14 cellular contexts compared by ENCODE assay signal in genomic region chr14:95222870-95223398, GRCh38.
DNase-seq lines count a peak whose midpoint lies in the region; ATAC-seq, FAIRE-seq and TF ChIP-seq lines count a peak whose summit lies in the region.
"Had no signal": no experiment of that assay in that cellular context is flagged by ENCODE, and none has a peak within 500 bp of the region (broad histone marks: within the 10 kb centered on the region; RNA-seq: fewer than 3 reads in every experiment).

No MANE protein-coding gene starts in this region.

- DNase-seq in M059J (ENCODE audit: low read depth), result peak; percentile 11
- peak; percentile 92 for DNase-seq in choroid plexus epithelial cell (ENCODE audit: low read depth)
- no peak for DNase-seq in kidney
- DNase-seq in substantia nigra (lab: John Stamatoyannopoulos, UW), result peak in 2 of 49 donors; percentile 26 to 43
- DNase-seq in endodermal cell, result no peak
- no peak for DNase-seq in activated T-helper 2 cell treated with anti-CD3 and anti-CD28 coated beads, Interferon-gamma antibody, Interleukin-2, Interleukin-4, amounts not matched to agents 10 μg/mL and 5 μg/mL and 100 μg/mL, durations not matched to agents 14 hours and 24 hours and 36 hours (ENCODE audit: low spot score)
- DNase-seq: activated CD8-positive, alpha-beta memory T cell treated with anti-CD3 and anti-CD28 coated beads for 24 hours; activated naive CD4-positive, alpha-beta T cell treated with anti-CD3 and anti-CD28 coated beads, Interleukin-2, amount 50 U/mL, for 16 hours; CD4-positive, alpha-beta T cell; NCI-H2081; psoas muscle; stimulated activated CD4-positive, alpha-beta T cell treated with anti-CD3 and anti-CD28 coated beads, Interleukin-4, amount 100 ng/mL, for 1 hour had no signal

- no peak for FAIRE-seq in kidney (lab: Jason Lieb, UNC)
- FAIRE-seq: G401.6 had no signal

- intact Hi-C loops in kidney (cut with DNase I), result no loop called here
- intact Hi-C loops in activated T-helper 2 cell treated with anti-CD3 and anti-CD28 coated beads, Interferon-gamma antibody, Interleukin-2, Interleukin-4, amounts not matched to agents 10 μg/mL and 5 μg/mL and 100 μg/mL, durations not matched to agents 14 hours and 24 hours and 36 hours (cut with micrococcal nuclease), result no loop called here

- H3K36me3 ChIP-seq in kidney (ENCODE audit: control insufficient read depth in 1 of 2, insufficient read depth in 2 of 2, low read length in 2 of 2), result peaks cover 11 to 18% of the 10 kb centered on the region in 2 donors
- H3K36me3 ChIP-seq in endodermal cell (ENCODE audit: control insufficient read depth, insufficient read depth, low read length), result no peaks in the 10 kb centered on the region

- peaks cover 2% of the 10 kb centered on the region for H3K27me3 Mint-ChIP-seq in endodermal cell (ENCODE audit: insufficient read depth)
- H3K27me3 Mint-ChIP-seq in activated T-helper 2 cell treated with anti-CD3 and anti-CD28 coated beads, Interferon-gamma antibody, Interleukin-2, Interleukin-4, amounts not matched to agents 10 μg/mL and 5 μg/mL and 100 μg/mL, durations not matched to agents 14 hours and 24 hours and 36 hours (ENCODE audit: low read depth), result no peaks in the 10 kb centered on the region

- H3K27me3 ChIP-seq in endodermal cell (ENCODE audit: control insufficient read depth, insufficient read depth, low read length, poor library complexity, severe bottlenecking), result no peaks in the 10 kb centered on the region

- no peak overlapping the region for H3K27ac Mint-ChIP-seq in endodermal cell
- no peak overlapping the region for H3K27ac Mint-ChIP-seq in activated T-helper 2 cell treated with anti-CD3 and anti-CD28 coated beads, Interferon-gamma antibody, Interleukin-2, Interleukin-4, amounts not matched to agents 10 μg/mL and 5 μg/mL and 100 μg/mL, durations not matched to agents 14 hours and 24 hours and 36 hours
- H3K27ac Mint-ChIP-seq: CD4-positive, alpha-beta T cell had no signal

- H3K9me3 ChIP-seq in kidney (ENCODE audit: control insufficient read depth in 1 of 2, low read length in 2 of 2), result no peaks in the 10 kb centered on the region
- H3K9me3 ChIP-seq in endodermal cell (ENCODE audit: control insufficient read depth, low read length), result no peaks in the 10 kb centered on the region
- H3K9me3 ChIP-seq: psoas muscle had no signal

- H3K9ac ChIP-seq in kidney (ENCODE audit: low read length in 2 of 2) (no peak overlapping the region), endodermal cell (ENCODE audit: extremely low read depth, low read length, poor library complexity, severe bottlenecking) (no peak overlapping the region)

- no peaks in the 10 kb centered on the region for H3K9me3 Mint-ChIP-seq in endodermal cell
- H3K9me3 Mint-ChIP-seq in activated T-helper 2 cell treated with anti-CD3 and anti-CD28 coated beads, Interferon-gamma antibody, Interleukin-2, Interleukin-4, amounts not matched to agents 10 μg/mL and 5 μg/mL and 100 μg/mL, durations not matched to agents 14 hours and 24 hours and 36 hours, result no peaks in the 10 kb centered on the region
- H3K9me3 Mint-ChIP-seq: CD4-positive, alpha-beta T cell had no signal

- WGBS in endodermal cell (ENCODE audit: insufficient coverage in 1 of 2, insufficient read length in 1 of 2), 2 experiments, result 92 to 93% methylated on average over 3 of the region's 3 CpGs

- peaks cover 30 to 44% of the 10 kb centered on the region in 2 donors for H3K4me1 ChIP-seq in kidney (ENCODE audit: control insufficient read depth in 1 of 2, insufficient read depth in 1 of 2, low read depth in 1 of 2, low read length in 2 of 2)
- H3K4me1 ChIP-seq in endodermal cell (ENCODE audit: control insufficient read depth, insufficient read depth, low read length), result peaks cover 11% of the 10 kb centered on the region

- peak overlapping the region; percentile 26 to 38 for H3K27ac ChIP-seq in kidney (ENCODE audit: low read depth in 2 of 2, low read length in 2 of 2)
- peak overlapping the region; percentile 40 for H3K27ac ChIP-seq in substantia nigra (ENCODE audit: low read depth, low read length, poor library complexity, severe bottlenecking)
- no peak overlapping the region for H3K27ac ChIP-seq in endodermal cell (ENCODE audit: low read depth, low read length)
- H3K27ac ChIP-seq: psoas muscle had no signal

- no peak overlapping the region for H3K4me3 Mint-ChIP-seq in endodermal cell
- H3K4me3 Mint-ChIP-seq in activated T-helper 2 cell treated with anti-CD3 and anti-CD28 coated beads, Interferon-gamma antibody, Interleukin-2, Interleukin-4, amounts not matched to agents 10 μg/mL and 5 μg/mL and 100 μg/mL, durations not matched to agents 14 hours and 24 hours and 36 hours (ENCODE audit: low read depth), result no peak overlapping the region
- H3K4me3 Mint-ChIP-seq: CD4-positive, alpha-beta T cell had no signal

- no peak for ATAC-seq in HG03521 (IDR thresholded peaks at IDR 0.05; ENCODE audit: unreplicated experiment)

- no peaks in the 10 kb centered on the region for H3K36me3 Mint-ChIP-seq in endodermal cell (ENCODE audit: low read depth)
- H3K36me3 Mint-ChIP-seq in activated T-helper 2 cell treated with anti-CD3 and anti-CD28 coated beads, Interferon-gamma antibody, Interleukin-2, Interleukin-4, amounts not matched to agents 10 μg/mL and 5 μg/mL and 100 μg/mL, durations not matched to agents 14 hours and 24 hours and 36 hours (ENCODE audit: low read depth), result no peaks in the 10 kb centered on the region

- TF ChIP-seq CTCF in choroid plexus epithelial cell (conservative IDR thresholded peaks at IDR 0.05; ENCODE audit: low read depth, low read length) (no peak), kidney (IDR thresholded peaks at IDR 0.05; ENCODE audit: borderline replicate concordance, extremely low read depth, insufficient read depth) (no peak), endodermal cell (conservative IDR thresholded peaks at IDR 0.05) (no peak)

- H3K4me1 Mint-ChIP-seq in endodermal cell, result peaks cover 34% of the 10 kb centered on the region
- no peaks in the 10 kb centered on the region for H3K4me1 Mint-ChIP-seq in activated T-helper 2 cell treated with anti-CD3 and anti-CD28 coated beads, Interferon-gamma antibody, Interleukin-2, Interleukin-4, amounts not matched to agents 10 μg/mL and 5 μg/mL and 100 μg/mL, durations not matched to agents 14 hours and 24 hours and 36 hours (ENCODE audit: low read depth)

- H3K4me3 ChIP-seq in choroid plexus epithelial cell (ENCODE audit: low read depth, low read length), result no peak overlapping the region
- H3K4me3 ChIP-seq in kidney (ENCODE audit: low read length in 2 of 2), result no peak overlapping the region
- H3K4me3 ChIP-seq in endodermal cell (ENCODE audit: low read length), result no peak overlapping the region
- H3K4me3 ChIP-seq: psoas muscle had no signal

Comparison
In these comparisons a context has a peak if more than half of its experiments do, and no peak if none do; other contexts are left out.
1. DNase-seq: peak in M059J (single experiment) and choroid plexus epithelial cell (single experiment); none in kidney (single experiment), endodermal cell (single experiment) and activated T-helper 2 cell treated with anti-CD3 and anti-CD28 coated beads, Interferon-gamma antibody, Interleukin-2, Interleukin-4, amounts not matched to agents 10 μg/mL and 5 μg/mL and 100 μg/mL, durations not matched to agents 14 hours and 24 hours and 36 hours (single experiment).